8 cellular contexts compared by ENCODE assay signal in genomic region chr4:29213020-29213419, GRCh38.
"Had no signal": no experiment of that assay in that cellular context is flagged by ENCODE, and none has a peak within 500 bp of the region (broad histone marks: within the 10 kb centered on the region; RNA-seq: fewer than 3 reads in every experiment).

No MANE protein-coding gene starts in this region.

- H3K4me2 ChIP-seq: KMS-11 had no signal

- FAIRE-seq: HepG2, HTR-8/SVneo, K562 had no signal

- H3K27ac ChIP-seq: HL-60, KMS-11 had no signal

- H3K4me3 ChIP-seq: K562 had no signal

- DNase-seq: IMR-90, KBM-7, KG1 had no signal

- H3K9ac ChIP-seq: KMS-11 had no signal

- ATAC-seq: HepG2, K562 had no signal
